In genomic region chr11:88535916-88536547, GRCh38 we compare ENCODE assay signal across 8 cellular contexts.
DNase-seq lines count a peak whose midpoint lies in the region; ATAC-seq lines count a peak whose summit lies in the region.

No MANE protein-coding gene starts in this region.

- peak; percentile 66 for ATAC-seq in GM21515 (IDR thresholded peaks at IDR 0.05; ENCODE audit: unreplicated experiment)
- ATAC-seq in esophagus mucosa, result peak; percentile 97

- DNase-seq in COLO829 (ENCODE audit: low spot score), result peak; percentile 90
- DNase-seq in LoVo (ENCODE audit: low spot score), result peak; percentile 38
- no peak for DNase-seq in Ammon's horn (ENCODE audit: low spot score)
- no peak for DNase-seq in NCI-H82 (lab: John Stamatoyannopoulos, UW)
- no peak for DNase-seq in T1000 (lab: John Stamatoyannopoulos, UW)
- no peak for DNase-seq in NCI-H2171 treated with DMSO at 0.1 percent for 48 hours (lab: John Stamatoyannopoulos, UW)

Comparison
In these comparisons a context has a peak if more than half of its experiments do, and no peak if none do; other contexts are left out.
1. DNase-seq: peak in COLO829 (single experiment) and LoVo (single experiment); none in Ammon's horn (single experiment), NCI-H82 (single experiment), T1000 (single experiment) and NCI-H2171 treated with DMSO at 0.1 percent for 48 hours (single experiment).